Comparison of ENCODE assay signal across 9 cellular contexts in genomic region chr16:25048146-25048618, GRCh38. TPM values are rescaled to one million over a fixed set of nuclear protein-coding genes. Genes with fewer than 3 reads are reported as not detected.
DNase-seq lines count a peak whose midpoint lies in the region; ATAC-seq and TF ChIP-seq lines count a peak whose summit lies in the region.
"Had no signal": no experiment of that assay in that cellular context is flagged by ENCODE, and none has a peak within 500 bp of the region (broad histone marks: within the 10 kb centered on the region; RNA-seq: fewer than 3 reads in every experiment).

No MANE protein-coding gene starts in this region.

- TF ChIP-seq EP300 in sigmoid colon (IDR thresholded peaks at IDR 0.05): no peak

- H3K27me3 ChIP-seq in GM06990 (replicated peaks; ENCODE audit: control insufficient read depth, insufficient read depth, low read length): no peaks in the 10 kb centered on the region
- H3K27me3 ChIP-seq in SJSA1 (replicated peaks): no peaks in the 10 kb centered on the region
- no peaks in the 10 kb centered on the region for H3K27me3 ChIP-seq in sigmoid colon

- no peak for TF ChIP-seq POLR2A in sigmoid colon (IDR thresholded peaks at IDR 0.05)

- POLR2A ChIA-PET in GM10248 (lab: Yijun Ruan, JAX): interaction anchor here (1.1 to 1.2 kb wide), 2 partner anchors 33 to 63 kb away, joined by 3 read pairs; partner anchors contain the start of genes ARHGAP17 and LCMT1

- H3K36me3 ChIP-seq in GM06990 (ENCODE audit: control insufficient read depth, insufficient read depth, low read length): no peaks in the 10 kb centered on the region
- no peaks in the 10 kb centered on the region for H3K36me3 ChIP-seq in SJSA1
- no peaks in the 10 kb centered on the region for H3K36me3 ChIP-seq in sigmoid colon

- H3K27ac ChIP-seq in SJSA1: peak overlapping the region; percentile 100
- H3K27ac ChIP-seq in sigmoid colon: peak overlapping the region; percentile 84 to 91 (median 86)

- TF ChIP-seq CTCF in GM06990 (IDR thresholded peaks at IDR 0.05; ENCODE audit: insufficient read depth, low read length, poor library complexity, severe bottlenecking) (no peak), epithelial cell of proximal tubule (conservative IDR thresholded peaks at IDR 0.05; ENCODE audit: low read depth, low read length) (no peak), sigmoid colon (IDR thresholded peaks at IDR 0.05) (no peak), GM10248 (IDR thresholded peaks at IDR 0.05; ENCODE audit: control extremely low read depth, extremely low read depth, low read depth, missing control alignments) (no peak)

- H3K4me3 ChIP-seq in GM06990 (replicated peaks; ENCODE audit: low read depth, low read length): 0 out of 2 replicates have a peak overlapping the region, but pooled peaks have one; percentile 4
- peak overlapping the region; percentile 38 for H3K4me3 ChIP-seq in SJSA1
- H3K4me3 ChIP-seq in epithelial cell of proximal tubule (ENCODE audit: low read depth, low read length): peak overlapping the region; percentile 60
- peak overlapping the region in 3 of 4 donors; percentile 48 to 52 (median 50) for H3K4me3 ChIP-seq in sigmoid colon

- ATAC-seq in GM18517 (IDR thresholded peaks at IDR 0.05; ENCODE audit: unreplicated experiment): no peak

- H3K4me1 ChIP-seq in SJSA1 (replicated peaks) (peaks cover 57% of the 10 kb centered on the region), sigmoid colon (peaks cover 0 to 31% (median 22%) of the 10 kb centered on the region in 4 donors)

- DNase-seq in GM06990 (ENCODE audit: extremely low read depth, insufficient read length) (no peak), SJSA1 (ENCODE audit: low read depth in 1 of 2, low spot score in 2 of 2) (no peak), epithelial cell of proximal tubule (ENCODE audit: low read depth) (no peak), sigmoid colon (no peak), NCI-H524 (lab: John Stamatoyannopoulos, UW) (no peak), GM10248 (ENCODE audit: extremely low spot score) (no peak)
- no peak for DNase-seq in stimulated activated CD4-positive, alpha-beta T cell treated with anti-CD3 and anti-CD28 coated beads, Interleukin-4, amount 100 ng/mL, for 4 hours
- DNase-seq: NCI-H1417 treated with DMSO at 0.1 percent for 48 hours had no signal

- CTCF ChIA-PET in GM10248 (lab: Yijun Ruan, JAX): interaction anchor here (0.7 to 3.2 kb wide), 6 partner anchors 8 to 59 kb away, joined by 3 to 7 read pairs (median 4); no protein-coding TSS in a partner anchor

- H3K9me3 ChIP-seq in SJSA1 (replicated peaks) (no peaks in the 10 kb centered on the region), sigmoid colon (no peaks in the 10 kb centered on the region)

- intact Hi-C loops in sigmoid colon (cut with DNase I): loop anchor here (2.0 kb wide), 1 partner anchor 61 kb away; no protein-coding TSS in a partner anchor

- 21 to 44% methylated on average over 4 of the region's 4 CpGs for WGBS in sigmoid colon, 2 donors

RNA-seq across cellular contexts. Expression of gene ARHGAP17, which starts 33.0 kb away (rescaled TPM):
- total RNA-seq in SJSA1 (2014; rRNA removed; shearing (Covaris generic)): 34.5 and 39.0 TPM in 2 replicates
- total RNA-seq in epithelial cell of proximal tubule (21.2 and 38.2 TPM in 2 replicates), sigmoid colon (10 to 100 TPM; 27.1 to 44.3 (median 35.5) TPM)
- polyA plus RNA-seq in sigmoid colon: 10 to 100 TPM; 46.8 to 55.6 (median 50.6) TPM

Comparison
In these comparisons a context has a peak if more than half of its experiments do, and no peak if none do; other contexts are left out.
1. H3K4me3 ChIP-seq: peak in every context shown above with its lines; median percentile 60 in epithelial cell of proximal tubule; 50 in sigmoid colon; 38 in SJSA1; 4 in GM06990.